ENCODE assay signal across 13 cellular contexts in genomic region chr3:48614044-48614443, GRCh38. TPM values are rescaled to one million over a fixed set of nuclear protein-coding genes. Genes with fewer than 3 reads are reported as not detected.
DNase-seq lines count a peak whose midpoint lies in the region; ATAC-seq and TF ChIP-seq lines count a peak whose summit lies in the region.
"Had no signal": no experiment of that assay in that cellular context is flagged by ENCODE, and none has a peak within 500 bp of the region (broad histone marks: within the 10 kb centered on the region; RNA-seq: fewer than 3 reads in every experiment).

No MANE protein-coding gene starts in this region.

- H3K36me3 ChIP-seq in PC-3 (ENCODE audit: low read depth, low read length) (peaks cover 5% of the 10 kb centered on the region; the same call in 1 of the 2 replicates), gastroesophageal sphincter (no peaks in the 10 kb centered on the region)
- H3K36me3 ChIP-seq: neural progenitor cell had no signal

- peaks cover 8% of the 10 kb centered on the region; the same call in 1 of the 2 replicates for H3K4me1 ChIP-seq in PC-3 (ENCODE audit: insufficient read depth, low read length)
- peaks cover 0 to 8% (median 2%) of the 10 kb centered on the region in 3 donors for H3K4me1 ChIP-seq in gastroesophageal sphincter

- no peak overlapping the region; the same call in 1 of the 2 replicates for H2AFZ ChIP-seq in PC-3 (ENCODE audit: low read length)
- H2AFZ ChIP-seq: neural progenitor cell had no signal

- POLR2A ChIA-PET in activated CD4-positive, alpha-beta T cell treated with anti-CD3 and anti-CD28 coated beads, Interleukin-2, amount 10 ng/mL, durations not matched to agents 7 days and 5 days (lab: Charles Lee): no interaction called here
- POLR2A ChIA-PET in PC-3 (lab: Charles Lee; ENCODE audit: unreplicated experiment): interaction anchor here (0.6 kb wide), 1 partner anchor 72 kb away, joined by 18 read pairs; no protein-coding TSS in a partner anchor

- intact Hi-C loops in PC-3 (cut with micrococcal nuclease): no loop called here

- peaks cover 11% of the 10 kb centered on the region for H3K36me3 Mint-ChIP-seq in activated CD4-positive, alpha-beta T cell treated with anti-CD3 and anti-CD28 coated beads, Interleukin-2, amount 10 ng/mL, durations not matched to agents 7 days and 5 days (ENCODE audit: low read depth)
- peaks cover 7% of the 10 kb centered on the region for H3K36me3 Mint-ChIP-seq in chondrocyte (ENCODE audit: low read depth)
- H3K36me3 Mint-ChIP-seq in stimulated activated memory B cell treated with anti-CD40 and anti-IgM and Interleukin-4, amounts not matched to agents 10 μg/mL and 1 μg/mL and 100 μg/mL, for 72 hours: no peaks in the 10 kb centered on the region

- TF ChIP-seq POLR2A in gastroesophageal sphincter (IDR thresholded peaks at IDR 0.05): no peak

- H3K9ac ChIP-seq in PC-3 (ENCODE audit: low read length): no peak overlapping the region
- H3K9ac ChIP-seq: neural progenitor cell had no signal

- no peak for ATAC-seq in PC-3
- no peak for ATAC-seq in stimulated activated memory B cell treated with anti-CD40 and anti-IgM and Interleukin-4, amounts not matched to agents 10 μg/mL and 1 μg/mL and 100 μg/mL, for 72 hours
- ATAC-seq in HG03280 (IDR thresholded peaks at IDR 0.05; ENCODE audit: unreplicated experiment): no peak
- no peak for ATAC-seq in gastroesophageal sphincter

- TF ChIP-seq CTCF in PC-3 (conservative IDR thresholded peaks at IDR 0.05; ENCODE audit: low read depth, low read length): no peak
- TF ChIP-seq CTCF in chondrocyte (IDR thresholded peaks at IDR 0.05): no peak
- TF ChIP-seq CTCF in gastroesophageal sphincter (IDR thresholded peaks at IDR 0.05): no peak

- no peak overlapping the region for H3K4me2 ChIP-seq in PC-3 (ENCODE audit: low read length)
- H3K4me2 ChIP-seq: neural progenitor cell had no signal

- H4K20me1 ChIP-seq in PC-3 (ENCODE audit: low read length): no peaks in the 10 kb centered on the region

- peak; percentile 26 to 36 for DNase-seq in activated CD4-positive, alpha-beta T cell treated with anti-CD3 and anti-CD28 coated beads, Interleukin-2, amount 50 U/mL, for 48 hours
- DNase-seq in activated CD4-positive, alpha-beta T cell treated with anti-CD3 and anti-CD28 coated beads, Interleukin-2, amount 10 ng/mL, durations not matched to agents 7 days and 5 days: no peak
- DNase-seq in PC-3 (peak; percentile 79), chondrocyte (ENCODE audit: low spot score) (no peak), retina (no peak)
- DNase-seq: ACHN; NCI-H2227 treated with DMSO at 0.1 percent for 48 hours; stimulated activated CD4-positive, alpha-beta T cell treated with anti-CD3 and anti-CD28 coated beads, Interleukin-4, amount 100 ng/mL, for 1 hour; tibial artery had no signal

- BruUV-seq in PC-3 (replicated peaks; lab: Mats Ljungman, UMichigan): no TSS peak

- peaks cover 16% of the 10 kb centered on the region for H3K4me1 Mint-ChIP-seq in activated CD4-positive, alpha-beta T cell treated with anti-CD3 and anti-CD28 coated beads, Interleukin-2, amount 10 ng/mL, durations not matched to agents 7 days and 5 days
- peaks cover 36% of the 10 kb centered on the region for H3K4me1 Mint-ChIP-seq in chondrocyte (ENCODE audit: low read depth)
- H3K4me1 Mint-ChIP-seq in stimulated activated memory B cell treated with anti-CD40 and anti-IgM and Interleukin-4, amounts not matched to agents 10 μg/mL and 1 μg/mL and 100 μg/mL, for 72 hours: peaks cover 18% of the 10 kb centered on the region

- peaks cover 4% of the 10 kb centered on the region for H3K79me2 ChIP-seq in PC-3 (ENCODE audit: low read length)

- 51 to 59% methylated on average over 2 to 3 of the region's 3 CpGs for WGBS in gastroesophageal sphincter (ENCODE audit: low coverage in 1 of 2), 2 donors

- no peaks in the 10 kb centered on the region for H3K27me3 Mint-ChIP-seq in activated CD4-positive, alpha-beta T cell treated with anti-CD3 and anti-CD28 coated beads, Interleukin-2, amount 10 ng/mL, durations not matched to agents 7 days and 5 days
- H3K27me3 Mint-ChIP-seq in chondrocyte (ENCODE audit: low read depth): no peaks in the 10 kb centered on the region
- H3K27me3 Mint-ChIP-seq in stimulated activated memory B cell treated with anti-CD40 and anti-IgM and Interleukin-4, amounts not matched to agents 10 μg/mL and 1 μg/mL and 100 μg/mL, for 72 hours: no peaks in the 10 kb centered on the region

- H3K27ac Mint-ChIP-seq in activated CD4-positive, alpha-beta T cell treated with anti-CD3 and anti-CD28 coated beads, Interleukin-2, amount 10 ng/mL, durations not matched to agents 7 days and 5 days: no peak overlapping the region
- peak overlapping the region; percentile 25 for H3K27ac Mint-ChIP-seq in chondrocyte (ENCODE audit: unreplicated experiment)
- H3K27ac Mint-ChIP-seq in stimulated activated memory B cell treated with anti-CD40 and anti-IgM and Interleukin-4, amounts not matched to agents 10 μg/mL and 1 μg/mL and 100 μg/mL, for 72 hours: peak overlapping the region; percentile 71
- H3K27ac Mint-ChIP-seq: neural progenitor cell had no signal

- TF ChIP-seq EP300 in gastroesophageal sphincter (IDR thresholded peaks at IDR 0.05): no peak

- H3K4me3 ChIP-seq in PC-3 (ENCODE audit: low read length) (no peak overlapping the region), gastroesophageal sphincter (no peak overlapping the region)
- H3K4me3 ChIP-seq: neural progenitor cell, tibial artery had no signal

- CTCF ChIA-PET in activated CD4-positive, alpha-beta T cell treated with anti-CD3 and anti-CD28 coated beads, Interleukin-2, amount 10 ng/mL, durations not matched to agents 7 days and 5 days (lab: Charles Lee): interaction anchor here (0.8 to 3.0 kb wide), 4 partner anchors 9 to 72 kb away, joined by 3 to 9 read pairs (median 4); no protein-coding TSS in a partner anchor
- CTCF ChIA-PET in PC-3 (lab: Charles Lee): interaction anchor here (0.6 kb wide), 1 partner anchor 56 kb away, joined by 6 read pairs; no protein-coding TSS in a partner anchor

- H3K4me3 Mint-ChIP-seq in activated CD4-positive, alpha-beta T cell treated with anti-CD3 and anti-CD28 coated beads, Interleukin-2, amount 10 ng/mL, durations not matched to agents 7 days and 5 days: no peak overlapping the region
- H3K4me3 Mint-ChIP-seq in chondrocyte (ENCODE audit: unreplicated experiment): no peak overlapping the region
- H3K4me3 Mint-ChIP-seq in stimulated activated memory B cell treated with anti-CD40 and anti-IgM and Interleukin-4, amounts not matched to agents 10 μg/mL and 1 μg/mL and 100 μg/mL, for 72 hours: no peak overlapping the region
- H3K4me3 Mint-ChIP-seq: neural progenitor cell had no signal

- no peaks in the 10 kb centered on the region for H3K27me3 ChIP-seq in PC-3 (ENCODE audit: low read length)
- H3K27me3 ChIP-seq in gastroesophageal sphincter: no peaks in the 10 kb centered on the region
- H3K27me3 ChIP-seq: neural progenitor cell, tibial artery had no signal

- H3K27ac ChIP-seq in PC-3 (ENCODE audit: low read length): no peak overlapping the region
- H3K27ac ChIP-seq in gastroesophageal sphincter: no peak overlapping the region
- H3K27ac ChIP-seq: neural progenitor cell, tibial artery had no signal

- H3K9me3 Mint-ChIP-seq in activated CD4-positive, alpha-beta T cell treated with anti-CD3 and anti-CD28 coated beads, Interleukin-2, amount 10 ng/mL, durations not matched to agents 7 days and 5 days: peaks cover 15% of the 10 kb centered on the region
- peaks cover 9% of the 10 kb centered on the region for H3K9me3 Mint-ChIP-seq in chondrocyte (ENCODE audit: low read depth)
- peaks cover 6% of the 10 kb centered on the region for H3K9me3 Mint-ChIP-seq in stimulated activated memory B cell treated with anti-CD40 and anti-IgM and Interleukin-4, amounts not matched to agents 10 μg/mL and 1 μg/mL and 100 μg/mL, for 72 hours

- H3K9me3 ChIP-seq in PC-3 (ENCODE audit: low read length) (peaks cover 8% of the 10 kb centered on the region), gastroesophageal sphincter (peaks cover 0 to 21% (median 3%) of the 10 kb centered on the region in 3 donors)

- H3K9me2 ChIP-seq in PC-3 (replicated peaks; ENCODE audit: low read length): no peaks in the 10 kb centered on the region

- H3F3A ChIP-seq in PC-3 (ENCODE audit: low read length, unreplicated experiment): no peaks in the 10 kb centered on the region

RNA-seq across cellular contexts. Expression of gene UQCRC1, which starts 4.6 kb away (rescaled TPM):
- total RNA-seq in activated CD4-positive, alpha-beta T cell treated with anti-CD3 and anti-CD28 coated beads, Interleukin-2, amount 10 ng/mL, durations not matched to agents 7 days and 5 days: 100 to 1,000 TPM; 150 to 157 TPM
- 575 and 622 TPM in 2 replicates for total RNA-seq in PC-3 (2014; rRNA removed)
- total RNA-seq in chondrocyte: 223 to 258 TPM (median 233 TPM) in 3 replicates
- total RNA-seq in gastroesophageal sphincter: 100 to 1,000 TPM; 195 to 346 (median 302) TPM

RNA-seq across cellular contexts. Expression of gene TMEM89, which starts 7.5 kb away (rescaled TPM):
- total RNA-seq in activated CD4-positive, alpha-beta T cell treated with anti-CD3 and anti-CD28 coated beads, Interleukin-2, amount 10 ng/mL, durations not matched to agents 7 days and 5 days: under 1 TPM; 0.32 to 0.33 TPM
- total RNA-seq in PC-3 (2014; rRNA removed) (not detected in 2 replicates), chondrocyte (0.70 TPM in 1 of 3 replicates, not detected in the others), gastroesophageal sphincter (not detected)

RNA-seq across cellular contexts. Expression of gene COL7A1, which starts 18.9 kb away (rescaled TPM):
- 1 to 10 TPM in 1 of 2 experiments, under 1 TPM in 1; 0.52 to 1.3 TPM for total RNA-seq in activated CD4-positive, alpha-beta T cell treated with anti-CD3 and anti-CD28 coated beads, Interleukin-2, amount 10 ng/mL, durations not matched to agents 7 days and 5 days
- total RNA-seq in PC-3 (2014; rRNA removed) (7.9 and 10.6 TPM in 2 replicates), chondrocyte (15.9 to 36.6 TPM (median 36.5 TPM) in 3 replicates), gastroesophageal sphincter (1 to 10 TPM; 1.7 to 3.9 (median 1.9) TPM)

RNA-seq across cellular contexts. Expression of gene SLC26A6, which starts 21.2 kb away (rescaled TPM):
- total RNA-seq in activated CD4-positive, alpha-beta T cell treated with anti-CD3 and anti-CD28 coated beads, Interleukin-2, amount 10 ng/mL, durations not matched to agents 7 days and 5 days: 10 to 100 TPM; 41.3 to 45.7 TPM
- total RNA-seq in PC-3 (2014; rRNA removed) (38.1 and 44.9 TPM in 2 replicates), chondrocyte (66.8 to 70.5 TPM (median 69.3 TPM) in 3 replicates), gastroesophageal sphincter (10 to 100 TPM in 2 of 4 donors, 1 to 10 TPM in 2; 7.4 to 21.8 (median 10.7) TPM)

RNA-seq across cellular contexts. Expression of gene CELSR3, which starts 48.6 kb away (rescaled TPM):
- total RNA-seq in activated CD4-positive, alpha-beta T cell treated with anti-CD3 and anti-CD28 coated beads, Interleukin-2, amount 10 ng/mL, durations not matched to agents 7 days and 5 days: 1 to 10 TPM; 7.9 to 8.6 TPM
- total RNA-seq in PC-3 (2014; rRNA removed) (0.92 and 1.1 TPM in 2 replicates), chondrocyte (9.6 to 11.4 TPM (median 10.5 TPM) in 3 replicates), gastroesophageal sphincter (1 to 10 TPM in 1 of 4 donors, under 1 TPM in 3; 0.40 to 1.0 (median 0.66) TPM)

Comparison
In these comparisons a context has a peak if more than half of its experiments do, and no peak if none do; other contexts are left out.
1. DNase-seq: peak in activated CD4-positive, alpha-beta T cell treated with anti-CD3 and anti-CD28 coated beads, Interleukin-2, amount 50 U/mL, for 48 hours (2 of 2) and PC-3 (single experiment); none in activated CD4-positive, alpha-beta T cell treated with anti-CD3 and anti-CD28 coated beads, Interleukin-2, amount 10 ng/mL, durations not matched to agents 7 days and 5 days (single experiment), chondrocyte (single experiment) and retina (single experiment).